In genomic region chr5:107806705-107807104, GRCh38 we compare ENCODE assay signal across 11 cellular contexts.
DNase-seq lines count a peak whose midpoint lies in the region; ATAC-seq and TF ChIP-seq lines count a peak whose summit lies in the region.
"Had no signal": no experiment of that assay in that cellular context is flagged by ENCODE, and none has a peak within 500 bp of the region (broad histone marks: within the 10 kb centered on the region; RNA-seq: fewer than 3 reads in every experiment).

No MANE protein-coding gene starts in this region.

- H3K4me1 ChIP-seq in HUES48 (ENCODE audit: control insufficient read depth, insufficient read depth, low read length) (peaks cover 72% of the 10 kb centered on the region), spleen (no peaks in the 10 kb centered on the region)
- H3K4me1 ChIP-seq: upper lobe of left lung had no signal

- peak; percentile 45 for DNase-seq in Caki2 (ENCODE audit: low read depth)
- DNase-seq in kidney glomerular epithelial cell (lab: John Stamatoyannopoulos, UW) = peak; percentile 77
- no peak for DNase-seq in spleen
- DNase-seq: AML-193, erythroblast, upper lobe of left lung had no signal

- no peak overlapping the region for H3K9ac ChIP-seq in HUES48 (ENCODE audit: low read depth, low read length)

- ATAC-seq in SK-N-SH treated with all-trans-retinoic acid at 6 μM for 48 hours (peak; percentile 72), GM19351 (IDR thresholded peaks at IDR 0.05; ENCODE audit: unreplicated experiment) (no peak), GM18858 (IDR thresholded peaks at IDR 0.05; ENCODE audit: unreplicated experiment) (no peak), GM21723 (IDR thresholded peaks at IDR 0.05; ENCODE audit: unreplicated experiment) (no peak)

- H3K27me3 ChIP-seq in HUES48 (ENCODE audit: control insufficient read depth, insufficient read depth, low read length) (0 out of 2 replicates have a peak, but pooled peaks cover 4% of the 10 kb centered on the region), spleen (replicated peaks in 1 of 7) (no peaks in the 10 kb centered on the region)
- H3K27me3 ChIP-seq: upper lobe of left lung had no signal

- H3K4me3 ChIP-seq in HUES48 (ENCODE audit: low read depth, low read length) = no peak overlapping the region
- H3K4me3 ChIP-seq in spleen = no peak overlapping the region
- H3K4me3 ChIP-seq: upper lobe of left lung had no signal

- in situ Hi-C loops in Caki2 (cut with HindIII; ENCODE audit: low pct_unique_long_range_greater_than_20kb, low sequenced_read_pairs) = no loop called here

- H3K36me3 ChIP-seq in HUES48 (ENCODE audit: control insufficient read depth, insufficient read depth, low read length) (no peaks in the 10 kb centered on the region), spleen (no peaks in the 10 kb centered on the region)
- H3K36me3 ChIP-seq: upper lobe of left lung had no signal

- intact Hi-C loops in spleen (cut with DNase I; ENCODE audit: low total_unique reads) = no loop called here

- H3K9me3 ChIP-seq in HUES48 (ENCODE audit: control insufficient read depth, insufficient read depth, low read length) = no peaks in the 10 kb centered on the region
- H3K9me3 ChIP-seq in spleen = no peaks in the 10 kb centered on the region
- H3K9me3 ChIP-seq: upper lobe of left lung had no signal

- TF ChIP-seq POLR2A in spleen (IDR thresholded peaks at IDR 0.05) = no peak

- H3K27ac ChIP-seq in HUES48 (ENCODE audit: low read depth, low read length) = peak overlapping the region; percentile 6
- H3K27ac ChIP-seq in spleen = no peak overlapping the region
- H3K27ac ChIP-seq: upper lobe of left lung had no signal

- WGBS in spleen, 5 donors = 86 to 97% (median 93%) methylated on average over 1 of the region's 1 CpG

- no peak for TF ChIP-seq CTCF in spleen (IDR thresholded peaks at IDR 0.05 in 8 of 11, conservative IDR thresholded peaks at IDR 0.05 in 3 of 11)

TF ChIP-seq in SK-N-SH treated with all-trans-retinoic acid at 6 μM for 48 hours, 23 proteins besides CTCF, POLR2A, EP300 and RAD21:
- TF ChIP-seq ESRRG (CRISPR knock-in tag; IDR thresholded peaks at IDR 0.05) = no peak
- no peak for TF ChIP-seq ZC3H10 (CRISPR knock-in tag; IDR thresholded peaks at IDR 0.05)
- TF ChIP-seq ZFP30 (CRISPR knock-in tag; IDR thresholded peaks at IDR 0.05) = no peak
- TF ChIP-seq ZNF565 (CRISPR knock-in tag; conservative IDR thresholded peaks at IDR 0.05; ENCODE audit: low read depth) = no peak
- no peak for TF ChIP-seq CSDC2 (CRISPR knock-in tag; IDR thresholded peaks at IDR 0.05)
- no peak for TF ChIP-seq ZFP3 (CRISPR knock-in tag; IDR thresholded peaks at IDR 0.05)
- TF ChIP-seq TOX (CRISPR knock-in tag; IDR thresholded peaks at IDR 0.05; ENCODE audit: borderline replicate concordance) = no peak
- TF ChIP-seq RARB (CRISPR knock-in tag; IDR thresholded peaks at IDR 0.05) = no peak
- no peak for TF ChIP-seq GLIS3 (CRISPR knock-in tag; IDR thresholded peaks at IDR 0.05)
- no peak for TF ChIP-seq ZNF70 (CRISPR knock-in tag; IDR thresholded peaks at IDR 0.05)
- TF ChIP-seq OSR1 (CRISPR knock-in tag; IDR thresholded peaks at IDR 0.05) = no peak
- TF ChIP-seq TSHZ2 (CRISPR knock-in tag; IDR thresholded peaks at IDR 0.05) = no peak
- no peak for TF ChIP-seq POU6F1 (CRISPR knock-in tag; IDR thresholded peaks at IDR 0.05; ENCODE audit: borderline replicate concordance, low read depth)
- no peak for TF ChIP-seq CSRNP3 (CRISPR knock-in tag; IDR thresholded peaks at IDR 0.05)
- TF ChIP-seq BACH2 (CRISPR knock-in tag; IDR thresholded peaks at IDR 0.05; ENCODE audit: borderline replicate concordance) = no peak
